In the genomic region with DNA sequence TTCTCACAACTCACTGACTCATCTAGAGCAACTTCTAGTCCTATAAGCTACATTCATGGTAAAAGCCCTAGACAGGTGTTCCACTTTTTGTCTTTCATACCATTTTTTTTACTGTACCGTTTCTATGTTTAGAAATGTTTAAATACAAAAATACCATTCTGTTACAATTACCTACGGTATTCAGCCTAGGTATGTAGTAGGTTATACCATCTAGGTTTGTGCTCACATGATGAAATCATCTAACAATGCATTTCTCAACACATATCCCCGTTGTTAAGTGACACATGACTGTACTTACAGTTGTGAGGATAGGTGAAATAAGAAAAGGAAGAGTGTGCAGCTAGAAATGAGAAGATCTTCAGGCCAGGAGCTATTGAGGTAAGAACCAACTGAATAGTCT, we compare ENCODE assay signal across 19 cellular contexts. TPM values are rescaled to one million over a fixed set of nuclear protein-coding genes. Genes with fewer than 3 reads are reported as not detected.
DNase-seq lines count a peak whose midpoint lies in the region; ATAC-seq, FAIRE-seq and TF ChIP-seq lines count a peak whose summit lies in the region.
"Had no signal": no experiment of that assay in that cellular context is flagged by ENCODE, and none has a peak within 500 bp of the region (broad histone marks: within the 10 kb centered on the region; RNA-seq: fewer than 3 reads in every experiment).

No MANE protein-coding gene starts in this region.

- FAIRE-seq in H54 (lab: Jason Lieb, UNC), result peak; percentile 78
- FAIRE-seq in GM12878 (lab: Jason Lieb, UNC), result no peak
- FAIRE-seq: A549, D721Med, GM18507 had no signal

- peaks cover 16% of the 10 kb centered on the region for H3K79me2 ChIP-seq in GM12878 (ENCODE audit: control insufficient read depth, insufficient read depth, low read length)

- H3K27me3 ChIP-seq in GM12878 (replicated peaks in 1 of 2; ENCODE audit: control insufficient read depth in 2 of 2, insufficient read depth in 2 of 2, low read length in 1 of 2), result no peaks in the 10 kb centered on the region
- H3K27me3 ChIP-seq: BE2C had no signal

- BruUV-seq in GM12878 (replicated peaks; lab: Mats Ljungman, UMichigan), result no TSS peak

- in situ Hi-C loops in GM12878 (cut with MboI), result no loop called here

- H3K4me3 Mint-ChIP-seq in activated naive CD8-positive, alpha-beta T cell treated with anti-CD3 and anti-CD28 coated beads for 36 hours, result no peak overlapping the region
- no peak overlapping the region for H3K4me3 Mint-ChIP-seq in activated naive CD8-positive, alpha-beta T cell treated with anti-CD3 and anti-CD28 coated beads, Interleukin-2, amount 50 U/mL, for 24 hours
- H3K4me3 Mint-ChIP-seq: CD8-positive, alpha-beta T cell had no signal

- H3K4me2 ChIP-seq in GM12878 (ENCODE audit: control insufficient read depth, insufficient read depth), result no peak overlapping the region
- H3K4me2 ChIP-seq: A549 had no signal

- CTCF ChIA-PET in GM12878 (lab: Yijun Ruan, JAX), result interaction anchor here (1.2 kb wide), 1 partner anchor 74 kb away, joined by 3 read pairs; a partner anchor contains a TSS

- H3K9me3 ChIP-seq in GM12878 (replicated peaks; ENCODE audit: control insufficient read depth, insufficient read depth, low read length), result no peaks in the 10 kb centered on the region
- H3K9me3 ChIP-seq: A549, BE2C had no signal

- 100% methylated on average over 3 of the region's 3 CpGs for WGBS in GM12878 (ENCODE audit: insufficient coverage, insufficient replicate concordance, low lambda C conversion rate, missing lambda C conversion rate)

- TF ChIP-seq RAD21 in GM12878 (IDR thresholded peaks at IDR 0.05; ENCODE audit: insufficient read depth, low read depth, low read length), result no peak

- TF ChIP-seq POLR2A in H54 (IDR thresholded peaks at IDR 0.05; ENCODE audit: low read depth, low read length), result no peak
- no peak for TF ChIP-seq POLR2A in GM12878 (IDR thresholded peaks at IDR 0.05; ENCODE audit: low read depth, low read length)

- no peak for DNase-seq in activated naive CD8-positive, alpha-beta T cell treated with anti-CD3 and anti-CD28 coated beads for 36 hours
- DNase-seq in activated naive CD8-positive, alpha-beta T cell treated with anti-CD3 and anti-CD28 coated beads, Interleukin-2, amount 50 U/mL, for 24 hours, result no peak
- no peak for DNase-seq in H54 (ENCODE audit: insufficient read length, low spot score)
- DNase-seq in GM12878 (ENCODE audit: low read depth, low spot score), result no peak
- DNase-seq in islet precursor cell, result no peak
- DNase-seq in GM19240 (ENCODE audit: insufficient read length, low spot score), result no peak
- DNase-seq: BE2C; CD8-positive, alpha-beta T cell; COR-L47; DMS153; DMS79 treated with DMSO at 0.1 percent for 48 hours; GDM1; GM23248; H7 had no signal

- no peak overlapping the region for H2AFZ ChIP-seq in GM12878 (ENCODE audit: control insufficient read depth, low read depth, low read length)
- H2AFZ ChIP-seq: GM23248 had no signal

- H3K27me3 Mint-ChIP-seq in activated naive CD8-positive, alpha-beta T cell treated with anti-CD3 and anti-CD28 coated beads for 36 hours, result no peaks in the 10 kb centered on the region
- H3K27me3 Mint-ChIP-seq in activated naive CD8-positive, alpha-beta T cell treated with anti-CD3 and anti-CD28 coated beads, Interleukin-2, amount 50 U/mL, for 24 hours, result no peaks in the 10 kb centered on the region
- H3K27me3 Mint-ChIP-seq: IgD-negative memory B cell had no signal

- SMC1A ChIA-PET in GM12878 (lab: Charles Lee; ENCODE audit: uncharacterized antibody, unreplicated experiment), result interaction anchor here (0.7 to 2.0 kb wide), 7 partner anchors 9 to 790 kb away, joined by 3 to 5 read pairs (median 3); no protein-coding TSS in a partner anchor

- RAD21 ChIA-PET in GM12878 (lab: Charles Lee; ENCODE audit: unreplicated experiment), result interaction anchor here (1.6 kb wide), 1 partner anchor 11 kb away, joined by 3 read pairs; no protein-coding TSS in a partner anchor

- no peak for ATAC-seq in activated naive CD8-positive, alpha-beta T cell treated with anti-CD3 and anti-CD28 coated beads, Interleukin-2, amount 50 U/mL, for 24 hours
- peak; percentile 44 for ATAC-seq in GM12878
- ATAC-seq: A549; CD8-positive, alpha-beta T cell had no signal

- no peaks in the 10 kb centered on the region; a peak in 1 of 4 replicates for H3K36me3 ChIP-seq in GM12878 (ENCODE audit: control insufficient read depth in 2 of 2, insufficient read depth in 2 of 2, low read length in 1 of 2)

- no peak for TF ChIP-seq EP300 in GM12878 (IDR thresholded peaks at IDR 0.05; ENCODE audit: borderline replicate concordance in 1 of 2, control insufficient read depth in 1 of 2, low read depth in 2 of 2, low read length in 2 of 2)

- H3K9ac ChIP-seq in GM12878 (ENCODE audit: control insufficient read depth, insufficient read depth, low read length), result no peak overlapping the region
- H3K9ac ChIP-seq: GM23248 had no signal

- H3K4me1 ChIP-seq in GM12878 (ENCODE audit: control insufficient read depth, insufficient read depth, low read length), result no peaks in the 10 kb centered on the region
- H3K4me1 ChIP-seq: BE2C had no signal

- no peak overlapping the region for H3K27ac ChIP-seq in GM12878 (ENCODE audit: control insufficient read depth, insufficient read depth)
- H3K27ac ChIP-seq: A549, C4-2B, GM23248 had no signal

- intact Hi-C loops in GM12878 (cut with micrococcal nuclease; ENCODE audit: unreplicated experiment), result no loop called here

- peaks cover 34% of the 10 kb centered on the region for H3K36me3 Mint-ChIP-seq in activated naive CD8-positive, alpha-beta T cell treated with anti-CD3 and anti-CD28 coated beads for 36 hours
- H3K36me3 Mint-ChIP-seq in activated naive CD8-positive, alpha-beta T cell treated with anti-CD3 and anti-CD28 coated beads, Interleukin-2, amount 50 U/mL, for 24 hours (ENCODE audit: low read depth), result peaks cover 51% of the 10 kb centered on the region
- H3K36me3 Mint-ChIP-seq: IgD-negative memory B cell had no signal

- H3K9me3 Mint-ChIP-seq in activated naive CD8-positive, alpha-beta T cell treated with anti-CD3 and anti-CD28 coated beads for 36 hours, result no peaks in the 10 kb centered on the region
- H3K9me3 Mint-ChIP-seq in activated naive CD8-positive, alpha-beta T cell treated with anti-CD3 and anti-CD28 coated beads, Interleukin-2, amount 50 U/mL, for 24 hours, result no peaks in the 10 kb centered on the region
- H3K9me3 Mint-ChIP-seq: CD8-positive, alpha-beta T cell; IgD-negative memory B cell had no signal

- peaks cover 26% of the 10 kb centered on the region for H3K4me1 Mint-ChIP-seq in activated naive CD8-positive, alpha-beta T cell treated with anti-CD3 and anti-CD28 coated beads for 36 hours
- peaks cover 8% of the 10 kb centered on the region for H3K4me1 Mint-ChIP-seq in activated naive CD8-positive, alpha-beta T cell treated with anti-CD3 and anti-CD28 coated beads, Interleukin-2, amount 50 U/mL, for 24 hours

- H4K20me1 ChIP-seq in GM12878 (ENCODE audit: control insufficient read depth, insufficient read depth), result no peaks in the 10 kb centered on the region

- TF ChIP-seq CTCF in GM12878 (IDR thresholded peaks at IDR 0.05 in 2 of 3, conservative IDR thresholded peaks at IDR 0.05 in 1 of 3; ENCODE audit: control insufficient read depth in 2 of 3, extremely low read depth in 1 of 3, insufficient read depth in 1 of 3, low read depth in 3 of 3, low read length in 3 of 3), result no peak

- no peak overlapping the region for H3K4me3 ChIP-seq in GM12878
- H3K4me3 ChIP-seq: A549, GM23248 had no signal

- H3K27ac Mint-ChIP-seq in activated naive CD8-positive, alpha-beta T cell treated with anti-CD3 and anti-CD28 coated beads for 36 hours, result peak overlapping the region; percentile 8
- H3K27ac Mint-ChIP-seq in activated naive CD8-positive, alpha-beta T cell treated with anti-CD3 and anti-CD28 coated beads, Interleukin-2, amount 50 U/mL, for 24 hours, result no peak overlapping the region
- H3K27ac Mint-ChIP-seq: CD8-positive, alpha-beta T cell; IgD-negative memory B cell had no signal

- POLR2A ChIA-PET in GM12878 (lab: Charles Lee), result no interaction called here

RNA-seq across cellular contexts. Expression of a gene that starts 6.2 kb away (rescaled TPM):
- total RNA-seq in activated naive CD8-positive, alpha-beta T cell treated with anti-CD3 and anti-CD28 coated beads for 36 hours, result 10 to 100 TPM; 71.1 to 76.6 TPM
- 150 and 154 TPM in 2 replicates for total RNA-seq in GM12878 (2013; cell fraction: nucleolus; rRNA removed)
- total RNA-seq in GM12878 (2014; rRNA removed) (29.5 and 38.4 TPM in 2 replicates), GM12878 (2014; rRNA removed; fragmentation: Illumina TruSeq; extraction: Trizol) (44.1 and 48.4 TPM in 2 replicates), GM12878 (2021) (25.7 and 32.0 TPM in 2 replicates)
- 6.3 TPM for polyA plus RNA-seq in GM12878 (2011; ENCODE audit: low read depth)
- polyA plus RNA-seq in GM12878 (2011; rRNA removed) (38.5 and 68.3 TPM in 2 replicates), GM12878 (2014; fragmentation: Illumina TruSeq; extraction: Trizol) (42.3 and 49.3 TPM in 2 replicates), GM12878 (2014; fragmentation: Nextera tagmentation; extraction: Ambion mirVana) (10 to 100 TPM; 76.5 to 94.3 TPM), GM12878 (2014; rRNA removed) (25.0 and 30.1 TPM in 2 replicates), GM12878 (2016; fragmentation: Nextera tagmentation; extraction: Ambion mirVana) (10 to 100 TPM; 65.5 to 68.9 TPM)
- 7.4 and 9.9 TPM in 2 replicates for polyA plus RNA-seq in GM12878 (2011; cell fraction: cytosol; rRNA removed)
- 42.9 and 53.9 TPM in 2 replicates for polyA plus RNA-seq in GM12878 (2011; cell fraction: nucleus; rRNA removed)
- polyA plus RNA-seq in GM12878 (2012), result 13.7 and 18.9 TPM in 2 replicates
- polyA minus RNA-seq in GM12878 (2011; rRNA and poly(A)+ RNA removed), result 33.1 and 37.0 TPM in 2 replicates
- polyA minus RNA-seq in GM12878 (2011; cell fraction: cytosol; rRNA and poly(A)+ RNA removed), result 9.0 and 9.2 TPM in 2 replicates
- 60.3 and 98.2 TPM in 2 replicates for polyA minus RNA-seq in GM12878 (2011; cell fraction: nucleus; rRNA and poly(A)+ RNA removed)

RNA-seq across cellular contexts. Expression of a gene that starts 6.4 kb away (rescaled TPM):
- 10 to 100 TPM; 42.4 to 46.9 TPM for total RNA-seq in activated naive CD8-positive, alpha-beta T cell treated with anti-CD3 and anti-CD28 coated beads for 36 hours
- total RNA-seq in GM12878 (2013; cell fraction: nucleolus; rRNA removed), result 159 TPM in 2 replicates
- total RNA-seq in GM12878 (2014; rRNA removed) (33.0 and 39.9 TPM in 2 replicates), GM12878 (2014; rRNA removed; fragmentation: Illumina TruSeq; extraction: Trizol) (52.1 TPM in 2 replicates), GM12878 (2021) (28.6 and 31.1 TPM in 2 replicates)
- polyA plus RNA-seq in GM12878 (2011; ENCODE audit: low read depth), result 22.5 TPM
- polyA plus RNA-seq in GM12878 (2011; rRNA removed) (18.0 and 31.1 TPM in 2 replicates), GM12878 (2014; fragmentation: Illumina TruSeq; extraction: Trizol) (52.2 and 63.3 TPM in 2 replicates), GM12878 (2014; fragmentation: Nextera tagmentation; extraction: Ambion mirVana) (10 to 100 TPM; 41.4 to 45.0 TPM), GM12878 (2014; rRNA removed) (31.3 and 35.0 TPM in 2 replicates), GM12878 (2016; fragmentation: Nextera tagmentation; extraction: Ambion mirVana) (10 to 100 TPM; 52.3 to 53.9 TPM)
- 3.9 and 6.5 TPM in 2 replicates for polyA plus RNA-seq in GM12878 (2011; cell fraction: cytosol; rRNA removed)
- polyA plus RNA-seq in GM12878 (2011; cell fraction: nucleus; rRNA removed), result 25.6 and 31.0 TPM in 2 replicates
- polyA plus RNA-seq in GM12878 (2012), result 30.7 and 32.5 TPM in 2 replicates
- 19.2 and 29.0 TPM in 2 replicates for polyA minus RNA-seq in GM12878 (2011; rRNA and poly(A)+ RNA removed)
- 10.7 and 16.3 TPM in 2 replicates for polyA minus RNA-seq in GM12878 (2011; cell fraction: cytosol; rRNA and poly(A)+ RNA removed)
- polyA minus RNA-seq in GM12878 (2011; cell fraction: nucleus; rRNA and poly(A)+ RNA removed), result 25.0 and 28.8 TPM in 2 replicates
